In genomic region chr15:26095710-26096330, GRCh38 we compare ENCODE assay signal across 16 cellular contexts.
A peak's percentile ranks its signal among the peaks of the same experiment; 100 is the strongest.
DNase-seq lines count a peak whose midpoint lies in the region; ATAC-seq and TF ChIP-seq lines count a peak whose summit lies in the region.
"Had no signal": no experiment of that assay in that cellular context is flagged by ENCODE, and none has a peak within 500 bp of the region (broad histone marks: within the 10 kb centered on the region; RNA-seq: fewer than 3 reads in every experiment).

No MANE protein-coding gene starts in this region.

- CTCF ChIA-PET in AG04450 (lab: Charles Lee), result interaction anchor here (0.6 to 2.5 kb wide), 11 partner anchors 8 to 587 kb away, joined by 3 to 22 read pairs (median 4); no protein-coding TSS in a partner anchor
- CTCF ChIA-PET in activated CD4-positive, alpha-beta memory T cell treated with anti-CD3 and anti-CD28 coated beads, Interleukin-2, amount 10 ng/mL, durations not matched to agents 7 days and 5 days (lab: Charles Lee), result no interaction called here

- peaks cover 26% of the 10 kb centered on the region for H3K4me1 Mint-ChIP-seq in mesothelial cell of epicardium
- peaks cover 4% of the 10 kb centered on the region for H3K4me1 Mint-ChIP-seq in activated CD4-positive, alpha-beta memory T cell treated with anti-CD3 and anti-CD28 coated beads, Interleukin-2, amount 10 ng/mL, durations not matched to agents 7 days and 5 days

- intact Hi-C loops in psoas muscle (cut with DNase I), result no loop called here

- H3K9me3 ChIP-seq in AG04450 (ENCODE audit: control insufficient read depth, insufficient read depth, low read length), result no peaks in the 10 kb centered on the region; the same call in 1 of the 2 replicates
- H3K9me3 ChIP-seq in psoas muscle, result no peaks in the 10 kb centered on the region
- H3K9me3 ChIP-seq: HAP-1, ovary, SJCRH30, transverse colon had no signal

- POLR2A ChIA-PET in AG04450 (lab: Yijun Ruan, JAX), result no interaction called here
- POLR2A ChIA-PET in activated CD4-positive, alpha-beta memory T cell treated with anti-CD3 and anti-CD28 coated beads, Interleukin-2, amount 10 ng/mL, durations not matched to agents 7 days and 5 days (lab: Charles Lee), result no interaction called here

- H3K36me3 Mint-ChIP-seq in mesothelial cell of epicardium, result no peaks in the 10 kb centered on the region
- H3K36me3 Mint-ChIP-seq in activated CD4-positive, alpha-beta memory T cell treated with anti-CD3 and anti-CD28 coated beads, Interleukin-2, amount 10 ng/mL, durations not matched to agents 7 days and 5 days (ENCODE audit: low read depth), result no peaks in the 10 kb centered on the region
- H3K36me3 Mint-ChIP-seq: activated naive CD4-positive, alpha-beta T cell treated with anti-CD3 and anti-CD28 coated beads, Interleukin-2, amount 50 U/mL, for 72 hours had no signal

- H3K27ac Mint-ChIP-seq in mesothelial cell of epicardium, result no peak overlapping the region
- no peak overlapping the region for H3K27ac Mint-ChIP-seq in activated CD4-positive, alpha-beta memory T cell treated with anti-CD3 and anti-CD28 coated beads, Interleukin-2, amount 10 ng/mL, durations not matched to agents 7 days and 5 days
- H3K27ac Mint-ChIP-seq: activated naive CD4-positive, alpha-beta T cell treated with anti-CD3 and anti-CD28 coated beads, Interleukin-2, amount 50 U/mL, for 72 hours had no signal

- no peak for ATAC-seq in psoas muscle
- ATAC-seq: activated naive CD4-positive, alpha-beta T cell treated with anti-CD3 and anti-CD28 coated beads, Interleukin-2, amount 50 U/mL, for 72 hours had no signal

- H3K27me3 Mint-ChIP-seq in mesothelial cell of epicardium (ENCODE audit: low read depth), result no peaks in the 10 kb centered on the region
- peaks cover 5% of the 10 kb centered on the region for H3K27me3 Mint-ChIP-seq in activated CD4-positive, alpha-beta memory T cell treated with anti-CD3 and anti-CD28 coated beads, Interleukin-2, amount 10 ng/mL, durations not matched to agents 7 days and 5 days

- WGBS in psoas muscle, 3 donors, result 47 to 51% (median 50%) methylated on average over 24 of the region's 24 CpGs

- H3K9me3 Mint-ChIP-seq in mesothelial cell of epicardium, result no peaks in the 10 kb centered on the region
- H3K9me3 Mint-ChIP-seq in activated CD4-positive, alpha-beta memory T cell treated with anti-CD3 and anti-CD28 coated beads, Interleukin-2, amount 10 ng/mL, durations not matched to agents 7 days and 5 days, result no peaks in the 10 kb centered on the region
- H3K9me3 Mint-ChIP-seq: activated naive CD4-positive, alpha-beta T cell treated with anti-CD3 and anti-CD28 coated beads, Interleukin-2, amount 50 U/mL, for 72 hours had no signal

- H3K36me3 ChIP-seq in H7 (replicated peaks; ENCODE audit: control insufficient read depth, insufficient read depth, low read length) (no peaks in the 10 kb centered on the region), psoas muscle (ENCODE audit: insufficient read depth in 1 of 2, low read depth in 1 of 2) (no peaks in the 10 kb centered on the region)
- H3K36me3 ChIP-seq: HAP-1, ovary, SJCRH30, transverse colon had no signal

- no peaks in the 10 kb centered on the region for H3K27me3 ChIP-seq in AG04450 (ENCODE audit: control insufficient read depth, insufficient read depth, low read length)
- no peaks in the 10 kb centered on the region for H3K27me3 ChIP-seq in H7 (ENCODE audit: control insufficient read depth, insufficient read depth, low read length)
- H3K27me3 ChIP-seq in psoas muscle (ENCODE audit: insufficient read depth in 3 of 3, low read length in 2 of 3), result no peaks in the 10 kb centered on the region
- H3K27me3 ChIP-seq: ovary, SJCRH30, transverse colon had no signal

- H3K27ac ChIP-seq in AG04450 (ENCODE audit: low read depth, low read length) (no peak overlapping the region), psoas muscle (no peak overlapping the region)
- H3K27ac ChIP-seq: ovary, SJCRH30, transverse colon had no signal

- DNase-seq in AG04450 (ENCODE audit: low read depth, low spot score) (no peak), H7 (peak; percentile 49), cerebellar cortex (ENCODE audit: low spot score) (peak; percentile 84), mesothelial cell of epicardium (ENCODE audit: low spot score in 2 of 2, unreplicated experiment in 2 of 2) (no peak), SW 1271 (lab: John Stamatoyannopoulos, UW) (no peak), psoas muscle (no peak), NCI-H345 treated with DMSO at 0.1 percent for 48 hours (lab: John Stamatoyannopoulos, UW; ENCODE audit: unreplicated experiment) (no peak)
- no peak for DNase-seq in activated CD4-positive, alpha-beta memory T cell treated with anti-CD3 and anti-CD28 coated beads, Interleukin-2, amount 10 ng/mL, durations not matched to agents 7 days and 5 days
- DNase-seq: C1 segment of cervical spinal cord; NCI-H2081 treated with DMSO at 0.1 percent for 48 hours; NK-92 treated with Interleukin-12 subunit alpha and Interleukin-12 subunit beta, amount 100 ng/mL, for 24 hours; ovary; SJCRH30; transverse colon had no signal

- TF ChIP-seq CTCF in AG04450 (IDR thresholded peaks at IDR 0.05; ENCODE audit: low read depth, low read length) (peak; percentile 52), mesothelial cell of epicardium (IDR thresholded peaks at IDR 0.05; ENCODE audit: unreplicated experiment) (no peak), psoas muscle (IDR thresholded peaks at IDR 0.05) (no peak)

- H3K4me3 ChIP-seq in AG04450 (ENCODE audit: low read depth, low read length) (no peak overlapping the region), H7 (ENCODE audit: insufficient read depth, low read depth, low read length) (no peak overlapping the region), psoas muscle (no peak overlapping the region)
- H3K4me3 ChIP-seq: HAP-1, ovary, SJCRH30, transverse colon had no signal

- H3K4me3 Mint-ChIP-seq in mesothelial cell of epicardium, result peak overlapping the region; percentile 26
- H3K4me3 Mint-ChIP-seq in activated CD4-positive, alpha-beta memory T cell treated with anti-CD3 and anti-CD28 coated beads, Interleukin-2, amount 10 ng/mL, durations not matched to agents 7 days and 5 days, result no peak overlapping the region

- no peaks in the 10 kb centered on the region for H3K4me1 ChIP-seq in psoas muscle
- H3K4me1 ChIP-seq: HAP-1, SJCRH30, transverse colon had no signal

Comparison
In these comparisons a context has a peak if more than half of its experiments do, and no peak if none do; other contexts are left out.
1. DNase-seq: peak in H7 (single experiment) and cerebellar cortex (single experiment); none in AG04450 (single experiment), mesothelial cell of epicardium (0 of 2), activated CD4-positive, alpha-beta memory T cell treated with anti-CD3 and anti-CD28 coated beads, Interleukin-2, amount 10 ng/mL, durations not matched to agents 7 days and 5 days (single experiment), SW 1271 (0 of 2), psoas muscle (0 of 2) and NCI-H345 treated with DMSO at 0.1 percent for 48 hours (single experiment).